In the genomic region with DNA sequence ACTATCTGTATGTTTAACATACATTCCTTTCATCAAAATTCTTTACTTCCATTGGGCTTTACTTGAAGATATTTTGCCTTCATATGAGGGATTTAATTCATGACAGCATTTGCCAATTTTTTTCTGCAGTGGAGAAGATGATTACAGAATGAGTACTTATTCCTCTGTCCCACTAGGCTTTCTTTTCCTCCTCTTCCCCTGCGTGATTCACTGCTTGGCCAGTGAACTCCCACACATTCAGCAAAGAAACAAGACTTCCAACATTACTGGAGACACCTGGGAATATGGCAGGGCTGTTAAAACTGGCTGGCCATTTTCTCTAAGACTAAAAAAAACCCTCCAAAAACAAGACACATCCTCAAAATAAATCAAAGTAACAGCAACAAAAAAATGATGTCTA, we compare ENCODE assay signal across 26 cellular contexts.
DNase-seq lines count a peak whose midpoint lies in the region; ATAC-seq and TF ChIP-seq lines count a peak whose summit lies in the region.
"Had no signal": no experiment of that assay in that cellular context is flagged by ENCODE, and none has a peak within 500 bp of the region (broad histone marks: within the 10 kb centered on the region; RNA-seq: fewer than 3 reads in every experiment).

No MANE protein-coding gene starts in this region.

- no peaks in the 10 kb centered on the region for H3K36me3 ChIP-seq in IMR-90 (ENCODE audit: control insufficient read depth, insufficient read depth, low read length)
- H3K36me3 ChIP-seq in mammary epithelial cell (ENCODE audit: insufficient read depth, low read length): no peaks in the 10 kb centered on the region
- H3K36me3 ChIP-seq: left ventricle myocardium inferior, neural progenitor cell, SJCRH30, upper lobe of right lung had no signal

- ATAC-seq in IMR-90 (ENCODE audit: low read depth) (no peak), GM18873 (IDR thresholded peaks at IDR 0.05; ENCODE audit: low FRiP score, unreplicated experiment) (no peak), HG03520 (IDR thresholded peaks at IDR 0.05; ENCODE audit: unreplicated experiment) (no peak)
- no peak for ATAC-seq in stimulated activated memory B cell treated with anti-CD40 and anti-IgM and Interleukin-4, amounts not matched to agents 10 μg/mL and 1 μg/mL and 100 μg/mL, for 72 hours
- ATAC-seq: A549, upper lobe of right lung had no signal

- no peak for TF ChIP-seq CTCF in IMR-90 (conservative IDR thresholded peaks at IDR 0.05; ENCODE audit: low read depth, low read length)
- TF ChIP-seq CTCF in mammary epithelial cell (conservative IDR thresholded peaks at IDR 0.05 in 1 of 2, IDR thresholded peaks at IDR 0.05 in 1 of 2; ENCODE audit: extremely low read depth in 1 of 2, insufficient read depth in 1 of 2, low read depth in 1 of 2, low read length in 2 of 2): no peak

- POLR2A ChIA-PET in IMR-90 (lab: Charles Lee; ENCODE audit: unreplicated experiment): no interaction called here

- H3K9me1 ChIP-seq in IMR-90 (ENCODE audit: insufficient read depth, low read length): no peaks in the 10 kb centered on the region

- H2BK120ac ChIP-seq in IMR-90 (ENCODE audit: low read depth, low read length): no peak overlapping the region

- H3K4me1 Mint-ChIP-seq in stimulated activated memory B cell treated with anti-CD40 and anti-IgM and Interleukin-4, amounts not matched to agents 10 μg/mL and 1 μg/mL and 100 μg/mL, for 72 hours: no peaks in the 10 kb centered on the region
- H3K4me1 Mint-ChIP-seq: central memory CD8-positive, alpha-beta T cell; neural progenitor cell had no signal

- WGBS in IMR-90 (ENCODE audit: extremely low coverage in 2 of 2, insufficient read length in 1 of 2), 2 experiments: no CpG with 5 or more reads among the region's 1 CpG
- 29% methylated on average over 1 of the region's 1 CpG for WGBS in mammary epithelial cell (ENCODE audit: low coverage, missing lambda C conversion rate)

- TF ChIP-seq RAD21 in IMR-90 (IDR thresholded peaks at IDR 0.05; ENCODE audit: low read length): no peak

- H3K4me3 ChIP-seq in IMR-90 (ENCODE audit: insufficient read depth, low read depth, low read length): no peak overlapping the region
- H3K4me3 ChIP-seq in mammary epithelial cell (replicated peaks in 1 of 3; ENCODE audit: insufficient read depth in 1 of 3, low read depth in 2 of 3, low read length in 3 of 3): no peak overlapping the region
- H3K4me3 ChIP-seq: A549, left ventricle myocardium inferior, neural progenitor cell, PC-9, SJCRH30, upper lobe of right lung had no signal

- no peak overlapping the region for H4K91ac ChIP-seq in IMR-90 (ENCODE audit: insufficient read depth, low read depth, low read length)

- intact Hi-C loops in IMR-90 (cut with micrococcal nuclease) (no loop called here), mammary epithelial cell (cut with micrococcal nuclease) (no loop called here)

- no peak overlapping the region for H3K4me3 Mint-ChIP-seq in stimulated activated memory B cell treated with anti-CD40 and anti-IgM and Interleukin-4, amounts not matched to agents 10 μg/mL and 1 μg/mL and 100 μg/mL, for 72 hours
- H3K4me3 Mint-ChIP-seq: central memory CD8-positive, alpha-beta T cell; neural progenitor cell; T-helper 1 cell treated with Interleukin-12 subunit alpha and Interleukin-12 subunit beta and Interleukin-4 antibody, amounts not matched to agents 30 μg/mL and 1 μg/mL, for 36 hours had no signal

- H3K4ac ChIP-seq in IMR-90 (ENCODE audit: low read depth, low read length): no peak overlapping the region

- H3K9me3 Mint-ChIP-seq in stimulated activated memory B cell treated with anti-CD40 and anti-IgM and Interleukin-4, amounts not matched to agents 10 μg/mL and 1 μg/mL and 100 μg/mL, for 72 hours: no peaks in the 10 kb centered on the region
- H3K9me3 Mint-ChIP-seq: neural progenitor cell had no signal

- H3K4me1 ChIP-seq in IMR-90 (ENCODE audit: control insufficient read depth, insufficient read depth, low read length) (no peaks in the 10 kb centered on the region), mammary epithelial cell (ENCODE audit: insufficient read depth, low read length) (peaks cover 17% of the 10 kb centered on the region)
- H3K4me1 ChIP-seq: left ventricle myocardium inferior, neural progenitor cell, upper lobe of right lung had no signal

- CTCF ChIA-PET in IMR-90 (lab: Yijun Ruan, JAX): no interaction called here
- CTCF ChIA-PET in mammary epithelial cell (lab: Charles Lee; ENCODE audit: low non-redundant PET): no interaction called here

- H2AFZ ChIP-seq in IMR-90 (replicated peaks; ENCODE audit: low read length, poor library complexity): no peak overlapping the region
- H2AFZ ChIP-seq in mammary epithelial cell (ENCODE audit: low read depth, low read length): no peak overlapping the region
- H2AFZ ChIP-seq: neural progenitor cell, PC-9 had no signal

- no peaks in the 10 kb centered on the region for H3K36me3 Mint-ChIP-seq in stimulated activated memory B cell treated with anti-CD40 and anti-IgM and Interleukin-4, amounts not matched to agents 10 μg/mL and 1 μg/mL and 100 μg/mL, for 72 hours
- H3K36me3 Mint-ChIP-seq: neural progenitor cell had no signal

- no peak overlapping the region for H2BK15ac ChIP-seq in IMR-90 (ENCODE audit: low read depth, low read length)

- no peak overlapping the region for H4K5ac ChIP-seq in IMR-90 (ENCODE audit: low read depth, low read length)

- in situ Hi-C loops in IMR-90 (cut with MboI; ENCODE audit: low sequenced_read_pairs) (no loop called here), mammary epithelial cell (cut with MboI; ENCODE audit: low sequenced_read_pairs in 2 of 2) (no loop called here)

- DNase-seq in AG08395 (ENCODE audit: low spot score) (peak; percentile 9), IMR-90 (peak; percentile 15), mammary epithelial cell (peak; percentile 62), kidney tubule cell (ENCODE audit: low spot score) (peak; percentile 35), T1000 (lab: John Stamatoyannopoulos, UW) (no peak)
- DNase-seq: activated CD4-positive, alpha-beta T cell treated with anti-CD3 and anti-CD28 coated beads, Interleukin-2, amount 50 U/mL, for 4 hours; activated effector memory CD4-positive, alpha-beta T cell treated with anti-CD3 and anti-CD28 coated beads, Interleukin-2, amount 50 U/mL, for 16 hours; DMS 273 treated with DMSO at 0.1 percent for 48 hours; glutamatergic neuron; left ventricle myocardium inferior; NCI-H1092; NCI-H1930; NCI-H446; PC-9; SJCRH30; stimulated activated CD8-positive, alpha-beta memory T cell treated with anti-CD3 and anti-CD28 coated beads, Interleukin-4, amount 100 ng/mL, for 48 hours; upper lobe of right lung had no signal

- H2BK5ac ChIP-seq in IMR-90 (ENCODE audit: low read depth, low read length, poor library complexity, severe bottlenecking): no peak overlapping the region

- no peak overlapping the region for H3K23ac ChIP-seq in IMR-90 (ENCODE audit: low read depth, low read length)

- H3K27ac ChIP-seq in IMR-90 (ENCODE audit: insufficient read depth, low read length) (no peak overlapping the region), mammary epithelial cell (ENCODE audit: insufficient read depth, low read depth, low read length) (no peak overlapping the region)
- H3K27ac ChIP-seq: A549, KMS-11, left ventricle myocardium inferior, neural progenitor cell, PC-9, SJCRH30, upper lobe of right lung, VCaP had no signal

- H3K56ac ChIP-seq in IMR-90 (ENCODE audit: extremely low read depth, insufficient read depth, low read length): no peak overlapping the region

- H4K20me1 ChIP-seq in IMR-90 (ENCODE audit: insufficient read depth, low read length): no peaks in the 10 kb centered on the region
- no peaks in the 10 kb centered on the region for H4K20me1 ChIP-seq in mammary epithelial cell (ENCODE audit: insufficient read depth, low read length)

- no peak overlapping the region for H2AK5ac ChIP-seq in IMR-90 (ENCODE audit: low read depth, low read length)

- H3K9me3 ChIP-seq in IMR-90 (ENCODE audit: control insufficient read depth, insufficient read depth, low read length) (no peaks in the 10 kb centered on the region), mammary epithelial cell (replicated peaks; ENCODE audit: insufficient read depth, low read length) (no peaks in the 10 kb centered on the region)
- H3K9me3 ChIP-seq: A549, left ventricle myocardium inferior, SJCRH30, upper lobe of right lung had no signal

- BruUV-seq in IMR-90 (replicated peaks; lab: Mats Ljungman, UMichigan) (no TSS peak), mammary epithelial cell (replicated peaks; lab: Mats Ljungman, UMichigan) (no TSS peak)

- H3K27ac Mint-ChIP-seq in stimulated activated memory B cell treated with anti-CD40 and anti-IgM and Interleukin-4, amounts not matched to agents 10 μg/mL and 1 μg/mL and 100 μg/mL, for 72 hours: no peak overlapping the region
- H3K27ac Mint-ChIP-seq: neural progenitor cell; T-helper 1 cell treated with Interleukin-12 subunit alpha and Interleukin-12 subunit beta and Interleukin-4 antibody, amounts not matched to agents 30 μg/mL and 1 μg/mL, for 36 hours had no signal

- H2AK9ac ChIP-seq in IMR-90 (replicated peaks; ENCODE audit: low read depth, low read length, poor library complexity): no peak overlapping the region

- TF ChIP-seq POLR2A in IMR-90 (IDR thresholded peaks at IDR 0.05; ENCODE audit: low read depth, low read length): no peak

- no peaks in the 10 kb centered on the region for H3K79me1 ChIP-seq in IMR-90 (ENCODE audit: low read depth in 1 of 2, low read length in 2 of 2)

- H4K8ac ChIP-seq in IMR-90 (ENCODE audit: low read depth in 2 of 2, low read length in 2 of 2): no peak overlapping the region

- H3K27me3 ChIP-seq in IMR-90 (ENCODE audit: control insufficient read depth, insufficient read depth, low read length): no peaks in the 10 kb centered on the region; the same call in 1 of the 2 replicates
- no peaks in the 10 kb centered on the region for H3K27me3 ChIP-seq in mammary epithelial cell (ENCODE audit: insufficient read depth, low read length)
- H3K27me3 ChIP-seq: neural progenitor cell, SJCRH30, upper lobe of right lung had no signal

- H2BK20ac ChIP-seq in IMR-90 (ENCODE audit: low read depth, low read length): no peak overlapping the region

- dilution Hi-C loops in IMR-90 (cut with HindIII; ENCODE audit: low sequenced_read_pairs, unreplicated experiment) (no loop called here), mammary epithelial cell (cut with HindIII; ENCODE audit: low sequenced_read_pairs) (no loop called here)

- no peaks in the 10 kb centered on the region for H3K79me2 ChIP-seq in mammary epithelial cell (ENCODE audit: insufficient read depth, low read length)

- H3K9ac ChIP-seq in IMR-90 (ENCODE audit: low read depth, low read length) (no peak overlapping the region), mammary epithelial cell (ENCODE audit: insufficient read depth, low read length) (no peak overlapping the region)
- H3K9ac ChIP-seq: KMS-11, neural progenitor cell had no signal

- H3K4me2 ChIP-seq in IMR-90 (ENCODE audit: low read depth, low read length): no peak overlapping the region
- H3K4me2 ChIP-seq in mammary epithelial cell (ENCODE audit: insufficient read depth, low read depth, low read length): no peak overlapping the region
- H3K4me2 ChIP-seq: A549, KMS-11, neural progenitor cell, PC-9 had no signal

- no peak overlapping the region for H3K14ac ChIP-seq in IMR-90 (replicated peaks; ENCODE audit: low read depth, low read length)

- H3K27me3 Mint-ChIP-seq in stimulated activated memory B cell treated with anti-CD40 and anti-IgM and Interleukin-4, amounts not matched to agents 10 μg/mL and 1 μg/mL and 100 μg/mL, for 72 hours: no peaks in the 10 kb centered on the region
- H3K27me3 Mint-ChIP-seq: central memory CD8-positive, alpha-beta T cell had no signal

- no peak overlapping the region for H3K18ac ChIP-seq in IMR-90 (ENCODE audit: low read depth, low read length)
